8 cellular contexts compared by ENCODE assay signal in the genomic region with DNA sequence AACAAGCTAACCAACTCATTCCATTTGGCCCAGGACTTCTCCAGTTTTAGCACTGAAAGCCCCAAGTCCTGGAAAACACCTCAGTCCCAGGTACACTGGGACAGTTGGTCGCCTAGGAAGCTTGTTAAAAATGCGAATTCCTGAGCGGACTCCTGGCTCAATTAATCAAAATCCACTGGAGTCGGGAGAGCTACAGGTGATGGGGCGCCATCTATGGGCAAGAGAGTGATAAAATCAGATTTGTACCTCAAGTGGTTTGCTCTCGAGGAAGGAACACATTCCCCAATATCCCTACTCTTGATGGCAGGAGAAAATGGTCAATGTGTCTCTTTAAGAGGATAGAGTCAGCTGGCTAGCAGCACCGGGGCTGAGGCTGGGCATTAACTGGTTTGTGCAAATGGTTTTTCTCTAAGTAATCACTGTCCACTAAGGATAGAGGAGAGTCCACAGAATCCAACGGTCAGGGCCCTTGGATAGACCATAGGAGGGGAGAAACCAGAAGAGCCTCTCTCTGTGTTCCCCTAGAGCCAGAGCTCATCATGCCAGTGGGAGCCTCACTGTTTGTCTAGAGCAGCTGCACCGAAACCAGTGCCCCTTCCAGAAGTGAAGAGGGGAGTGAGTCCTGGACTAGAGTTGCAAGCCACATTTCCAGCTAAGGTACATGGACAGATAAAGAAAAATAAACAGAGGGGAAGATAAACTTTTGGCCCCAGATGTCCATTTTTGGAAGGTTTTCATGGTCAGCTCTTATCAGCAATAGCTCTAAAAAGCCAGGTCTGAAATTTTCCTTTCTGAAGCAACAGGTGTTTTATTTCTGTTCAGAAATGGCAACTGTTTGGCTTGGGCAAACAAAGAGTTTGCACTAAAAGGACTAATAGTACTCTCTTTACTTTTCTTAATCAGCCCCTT.
DNase-seq lines count a peak whose midpoint lies in the region; ATAC-seq and TF ChIP-seq lines count a peak whose summit lies in the region.

No MANE protein-coding gene starts in this region.

- peaks cover 14% of the 10 kb centered on the region for H3K4me1 Mint-ChIP-seq in activated CD4-positive, alpha-beta T cell treated with anti-CD3 and anti-CD28 coated beads for 36 hours
- H3K4me1 Mint-ChIP-seq in endodermal cell (peaks cover 8% of the 10 kb centered on the region), mesothelial cell of epicardium (peaks cover 13% of the 10 kb centered on the region)

- peak; percentile 7 for DNase-seq in AG04450 (ENCODE audit: low read depth, low spot score)
- peak; percentile 52 for DNase-seq in GM13977 (ENCODE audit: low spot score)
- peak; percentile 39 for DNase-seq in NCI-H226
- DNase-seq in activated CD4-positive, alpha-beta T cell treated with anti-CD3 and anti-CD28 coated beads for 36 hours, result peak; percentile 65
- DNase-seq in endodermal cell, result peak; percentile 86
- DNase-seq in mesothelial cell of epicardium (ENCODE audit: low spot score in 2 of 2, unreplicated experiment in 2 of 2), result peak in 1 of 2 experiments; percentile 63
- DNase-seq in stimulated activated naive CD8-positive, alpha-beta T cell treated with anti-CD3 and anti-CD28 coated beads, Interleukin-15, Interleukin-2, amounts not matched to agents 100 U/mL and 50 U/mL, for 24 hours, result peak; percentile 59

- H3K27ac ChIP-seq in AG04450 (ENCODE audit: low read depth, low read length) (peak overlapping the region; percentile 0), endodermal cell (ENCODE audit: low read depth, low read length) (no peak overlapping the region)

- intact Hi-C loops in activated CD4-positive, alpha-beta T cell treated with anti-CD3 and anti-CD28 coated beads for 36 hours (cut with DNase I, micrococcal nuclease), result loop anchor here (1.0 to 5.0 kb wide), 4 partner anchors 141 to 242 kb away; a partner anchor contains a TSS

- H3K27me3 ChIP-seq in AG04450 (ENCODE audit: control insufficient read depth, insufficient read depth, low read length) (no peaks in the 10 kb centered on the region), endodermal cell (ENCODE audit: control insufficient read depth, insufficient read depth, low read length, poor library complexity, severe bottlenecking) (peaks cover 7% of the 10 kb centered on the region)

- WGBS in endodermal cell (ENCODE audit: insufficient coverage in 1 of 2, insufficient read length in 1 of 2), 2 experiments, result 31 to 88% methylated on average over 2 to 9 of the region's 9 CpGs

- POLR2A ChIA-PET in AG04450 (lab: Yijun Ruan, JAX), result interaction anchor here (0.7 kb wide), 1 partner anchor 13 kb away, joined by 3 read pairs; no protein-coding TSS in a partner anchor
- POLR2A ChIA-PET in activated CD4-positive, alpha-beta T cell treated with anti-CD3 and anti-CD28 coated beads for 36 hours (lab: Charles Lee), result interaction anchor here (0.5 to 0.7 kb wide), 3 partner anchors 8 to 171 kb away, joined by 3 read pairs; no protein-coding TSS in a partner anchor

- H3K27ac Mint-ChIP-seq in activated CD4-positive, alpha-beta T cell treated with anti-CD3 and anti-CD28 coated beads for 36 hours, result no peak overlapping the region
- H3K27ac Mint-ChIP-seq in endodermal cell, result no peak overlapping the region
- H3K27ac Mint-ChIP-seq in mesothelial cell of epicardium, result no peak overlapping the region

- in situ Hi-C loops in GM13977 (cut with MboI; ENCODE audit: low pct_unique_long_range_greater_than_20kb, low sequenced_read_pairs, unreplicated experiment), result no loop called here

- no peak overlapping the region for H3K9ac ChIP-seq in endodermal cell (ENCODE audit: extremely low read depth, low read length, poor library complexity, severe bottlenecking)

- H3K9me3 Mint-ChIP-seq in activated CD4-positive, alpha-beta T cell treated with anti-CD3 and anti-CD28 coated beads for 36 hours (ENCODE audit: low read depth), result no peaks in the 10 kb centered on the region
- H3K9me3 Mint-ChIP-seq in endodermal cell, result no peaks in the 10 kb centered on the region
- peaks cover 3% of the 10 kb centered on the region for H3K9me3 Mint-ChIP-seq in mesothelial cell of epicardium

- peaks cover 31% of the 10 kb centered on the region for H3K27me3 Mint-ChIP-seq in activated CD4-positive, alpha-beta T cell treated with anti-CD3 and anti-CD28 coated beads for 36 hours
- peaks cover 7% of the 10 kb centered on the region for H3K27me3 Mint-ChIP-seq in endodermal cell (ENCODE audit: insufficient read depth)
- H3K27me3 Mint-ChIP-seq in mesothelial cell of epicardium (ENCODE audit: low read depth), result peaks cover 18% of the 10 kb centered on the region

- TF ChIP-seq CTCF in AG04450 (IDR thresholded peaks at IDR 0.05; ENCODE audit: low read depth, low read length) (peak; percentile 72), GM13977 (IDR thresholded peaks at IDR 0.05; ENCODE audit: extremely low read depth, insufficient read depth, missing control alignments) (peak; percentile 83), endodermal cell (conservative IDR thresholded peaks at IDR 0.05) (peak; percentile 86), mesothelial cell of epicardium (IDR thresholded peaks at IDR 0.05; ENCODE audit: unreplicated experiment) (peak; percentile 67)

- no peaks in the 10 kb centered on the region for H3K36me3 Mint-ChIP-seq in activated CD4-positive, alpha-beta T cell treated with anti-CD3 and anti-CD28 coated beads for 36 hours (ENCODE audit: low read depth)
- H3K36me3 Mint-ChIP-seq in endodermal cell (ENCODE audit: low read depth) (no peaks in the 10 kb centered on the region), mesothelial cell of epicardium (no peaks in the 10 kb centered on the region)

- H3K4me3 Mint-ChIP-seq in activated CD4-positive, alpha-beta T cell treated with anti-CD3 and anti-CD28 coated beads for 36 hours, result no peak overlapping the region
- no peak overlapping the region for H3K4me3 Mint-ChIP-seq in endodermal cell
- H3K4me3 Mint-ChIP-seq in mesothelial cell of epicardium, result peak overlapping the region; percentile 50

- no peaks in the 10 kb centered on the region for H3K4me1 ChIP-seq in endodermal cell (ENCODE audit: control insufficient read depth, insufficient read depth, low read length)

- peak; percentile 28 for ATAC-seq in activated CD4-positive, alpha-beta T cell treated with anti-CD3 and anti-CD28 coated beads for 36 hours
- ATAC-seq in stimulated activated naive CD8-positive, alpha-beta T cell treated with anti-CD3 and anti-CD28 coated beads, Interleukin-15, Interleukin-2, amounts not matched to agents 100 U/mL and 50 U/mL, for 24 hours, result no peak
- no peak for ATAC-seq in GM21825 (IDR thresholded peaks at IDR 0.05; ENCODE audit: unreplicated experiment)

- no peaks in the 10 kb centered on the region for H3K9me3 ChIP-seq in AG04450 (ENCODE audit: control insufficient read depth, insufficient read depth, low read length)
- no peaks in the 10 kb centered on the region for H3K9me3 ChIP-seq in endodermal cell (ENCODE audit: control insufficient read depth, low read length)

- no peaks in the 10 kb centered on the region for H3K36me3 ChIP-seq in endodermal cell (ENCODE audit: control insufficient read depth, insufficient read depth, low read length)

- CTCF ChIA-PET in AG04450 (lab: Charles Lee), result interaction anchor here (0.5 to 9.8 kb wide), 52 partner anchors 9 to 694 kb away, joined by 3 to 175 read pairs (median 4); no protein-coding TSS in a partner anchor
- CTCF ChIA-PET in activated CD4-positive, alpha-beta T cell treated with anti-CD3 and anti-CD28 coated beads for 36 hours (lab: Charles Lee), result interaction anchor here (0.6 to 9.7 kb wide), 50 partner anchors 8 to 687 kb away, joined by 3 to 164 read pairs (median 3); no protein-coding TSS in a partner anchor

- H3K4me3 ChIP-seq in AG04450 (ENCODE audit: low read depth, low read length) (peak overlapping the region; percentile 12; the same call in 1 of the 2 replicates), endodermal cell (ENCODE audit: low read length) (no peak overlapping the region)
